In the genomic region with DNA sequence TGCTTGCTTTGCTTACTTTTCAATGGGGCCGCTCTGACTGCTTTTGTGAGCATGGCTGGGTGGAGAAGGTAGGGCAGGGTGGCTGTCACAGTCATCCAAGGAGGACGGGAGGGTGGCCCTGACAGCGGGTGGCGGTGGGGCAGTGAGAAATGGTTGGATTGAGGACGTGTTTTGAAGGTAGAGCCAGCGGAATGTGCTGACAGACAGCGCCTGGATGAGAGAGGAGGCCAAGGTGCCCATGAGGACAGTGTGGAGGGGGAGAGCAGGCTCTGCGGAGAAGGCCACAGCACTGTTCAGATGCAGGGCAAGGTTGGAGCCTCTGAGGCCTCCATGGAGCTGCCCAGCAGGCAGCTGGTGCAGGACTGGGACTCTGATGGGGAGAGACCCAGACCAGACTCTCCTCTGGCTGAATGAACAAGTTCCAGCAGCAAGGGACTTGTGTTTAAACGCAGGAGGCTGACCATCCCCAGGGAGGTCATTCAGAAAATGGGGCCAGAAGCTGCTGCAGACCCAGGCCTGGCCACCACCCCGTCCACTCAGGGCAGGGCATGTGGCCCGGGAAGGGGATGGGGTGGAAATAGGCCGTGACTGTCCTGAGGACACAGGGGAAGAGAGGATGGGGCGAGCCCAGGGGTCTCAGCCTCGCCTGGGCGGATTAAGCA, we compare ENCODE assay signal across 1 cellular context.
TF ChIP-seq lines count a peak whose summit lies in the region.

No MANE protein-coding gene starts in this region.

TF ChIP-seq in SK-N-SH treated with all-trans-retinoic acid at 6 μM for 48 hours, 23 proteins besides CTCF, POLR2A, EP300 and RAD21 (continued from another document):
- TF ChIP-seq, protein P1, sequence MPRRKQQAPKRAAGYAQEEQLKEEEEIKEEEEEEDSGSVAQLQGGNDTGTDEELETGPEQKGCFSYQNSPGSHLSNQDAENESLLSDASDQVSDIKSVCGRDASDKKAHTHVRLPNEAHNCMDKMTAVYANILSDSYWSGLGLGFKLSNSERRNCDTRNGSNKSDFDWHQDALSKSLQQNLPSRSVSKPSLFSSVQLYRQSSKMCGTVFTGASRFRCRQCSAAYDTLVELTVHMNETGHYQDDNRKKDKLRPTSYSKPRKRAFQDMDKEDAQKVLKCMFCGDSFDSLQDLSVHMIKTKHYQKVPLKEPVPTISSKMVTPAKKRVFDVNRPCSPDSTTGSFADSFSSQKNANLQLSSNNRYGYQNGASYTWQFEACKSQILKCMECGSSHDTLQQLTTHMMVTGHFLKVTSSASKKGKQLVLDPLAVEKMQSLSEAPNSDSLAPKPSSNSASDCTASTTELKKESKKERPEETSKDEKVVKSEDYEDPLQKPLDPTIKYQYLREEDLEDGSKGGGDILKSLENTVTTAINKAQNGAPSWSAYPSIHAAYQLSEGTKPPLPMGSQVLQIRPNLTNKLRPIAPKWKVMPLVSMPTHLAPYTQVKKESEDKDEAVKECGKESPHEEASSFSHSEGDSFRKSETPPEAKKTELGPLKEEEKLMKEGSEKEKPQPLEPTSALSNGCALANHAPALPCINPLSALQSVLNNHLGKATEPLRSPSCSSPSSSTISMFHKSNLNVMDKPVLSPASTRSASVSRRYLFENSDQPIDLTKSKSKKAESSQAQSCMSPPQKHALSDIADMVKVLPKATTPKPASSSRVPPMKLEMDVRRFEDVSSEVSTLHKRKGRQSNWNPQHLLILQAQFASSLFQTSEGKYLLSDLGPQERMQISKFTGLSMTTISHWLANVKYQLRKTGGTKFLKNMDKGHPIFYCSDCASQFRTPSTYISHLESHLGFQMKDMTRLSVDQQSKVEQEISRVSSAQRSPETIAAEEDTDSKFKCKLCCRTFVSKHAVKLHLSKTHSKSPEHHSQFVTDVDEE (CRISPR knock-in tag; IDR thresholded peaks at IDR 0.05), result no peak
